16 cellular contexts compared by ENCODE assay signal in the genomic region with DNA sequence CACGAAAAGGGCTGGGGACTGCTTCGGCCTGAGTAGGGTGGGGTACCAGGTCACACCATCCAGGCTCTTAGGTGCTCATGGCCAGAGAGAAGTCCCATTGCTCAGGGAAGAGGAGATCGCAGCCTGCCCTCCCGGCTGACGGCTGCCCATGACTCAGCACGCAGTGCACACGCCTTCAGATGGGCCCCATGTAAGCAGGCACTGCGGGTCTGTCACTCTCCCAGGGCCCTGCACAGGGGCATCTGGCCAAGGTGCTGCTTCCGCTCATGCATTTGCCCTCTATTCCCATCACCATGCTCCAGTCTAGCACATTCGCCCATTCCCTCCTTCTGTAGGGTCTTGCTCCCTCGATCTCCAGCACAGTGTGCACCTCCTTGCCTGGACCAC.
"Had no signal": no experiment of that assay in that cellular context is flagged by ENCODE, and none has a peak within 500 bp of the region (broad histone marks: within the 10 kb centered on the region; RNA-seq: fewer than 3 reads in every experiment).

No MANE protein-coding gene starts in this region.

- H3K4me3 Mint-ChIP-seq: activated CD8-positive, alpha-beta memory T cell treated with anti-CD3 and anti-CD28 coated beads, Interleukin-2, amount 10 ng/mL, durations not matched to agents 7 days and 5 days; activated naive CD8-positive, alpha-beta T cell; activated T-cell treated with anti-CD3 and anti-CD28 coated beads, Interleukin-2, amount 50 U/mL, for 4 hours; effector memory CD8-positive, alpha-beta T cell; nephron progenitor cell had no signal

- DNase-seq: activated CD4-positive, alpha-beta T cell treated with anti-CD3 and anti-CD28 coated beads for 1 hour; activated CD4-positive, alpha-beta T cell treated with anti-CD3 and anti-CD28 coated beads, Interleukin-2, amount 50 U/mL, for 48 hours; activated CD8-positive, alpha-beta memory T cell treated with anti-CD3 and anti-CD28 coated beads, Interleukin-2, amount 10 ng/mL, durations not matched to agents 7 days and 5 days; activated effector memory CD4-positive, alpha-beta T cell treated with anti-CD3 and anti-CD28 coated beads, Interleukin-2, amount 50 U/mL, for 16 hours; activated T-cell treated with anti-CD3 and anti-CD28 coated beads, Interleukin-2, amount 50 U/mL, for 4 hours; effector memory CD8-positive, alpha-beta T cell; left lung; nephron progenitor cell; ovary; stimulated activated CD4-positive, alpha-beta T cell treated with anti-CD3 and anti-CD28 coated beads, Interleukin-12 subunit alpha, Interleukin-12 subunit beta, amount 100 ng/mL, for 4 hours; stimulated activated naive CD4-positive, alpha-beta T cell treated with Interleukin-2 at 50 U/mL for 16 hours had no signal

- H3K36me3 Mint-ChIP-seq: activated CD8-positive, alpha-beta memory T cell treated with anti-CD3 and anti-CD28 coated beads, Interleukin-2, amount 10 ng/mL, durations not matched to agents 7 days and 5 days had no signal

- H3K27me3 Mint-ChIP-seq: activated CD8-positive, alpha-beta memory T cell treated with anti-CD3 and anti-CD28 coated beads, Interleukin-2, amount 10 ng/mL, durations not matched to agents 7 days and 5 days; activated naive CD8-positive, alpha-beta T cell; effector memory CD8-positive, alpha-beta T cell had no signal

- H3K36me3 ChIP-seq: ovary had no signal

- H3K4me3 ChIP-seq: coronary artery, gastroesophageal sphincter, left lung, ovary, suprapubic skin had no signal

- H3K27me3 ChIP-seq: gastroesophageal sphincter, left lung, ovary, suprapubic skin had no signal

- FAIRE-seq: bronchial epithelial cell had no signal

- H3K27ac ChIP-seq: coronary artery, gastroesophageal sphincter, ovary, suprapubic skin had no signal

- H3K27ac Mint-ChIP-seq: activated CD8-positive, alpha-beta memory T cell treated with anti-CD3 and anti-CD28 coated beads, Interleukin-2, amount 10 ng/mL, durations not matched to agents 7 days and 5 days; activated naive CD8-positive, alpha-beta T cell; effector memory CD8-positive, alpha-beta T cell; nephron progenitor cell had no signal

- H3K4me1 Mint-ChIP-seq: activated CD8-positive, alpha-beta memory T cell treated with anti-CD3 and anti-CD28 coated beads, Interleukin-2, amount 10 ng/mL, durations not matched to agents 7 days and 5 days had no signal

- ATAC-seq: activated CD8-positive, alpha-beta memory T cell treated with anti-CD3 and anti-CD28 coated beads, Interleukin-2, amount 10 ng/mL, durations not matched to agents 7 days and 5 days; activated T-cell treated with anti-CD3 and anti-CD28 coated beads, Interleukin-2, amount 50 U/mL, for 4 hours; effector memory CD8-positive, alpha-beta T cell; gastroesophageal sphincter; left lung had no signal

- H3K9me3 ChIP-seq: gastroesophageal sphincter, left lung, ovary, suprapubic skin had no signal

- H3K9me3 Mint-ChIP-seq: activated T-cell treated with anti-CD3 and anti-CD28 coated beads, Interleukin-2, amount 50 U/mL, for 4 hours; effector memory CD8-positive, alpha-beta T cell; nephron progenitor cell had no signal

- H3K4me1 ChIP-seq: gastroesophageal sphincter, suprapubic skin had no signal
